In the genomic region with DNA sequence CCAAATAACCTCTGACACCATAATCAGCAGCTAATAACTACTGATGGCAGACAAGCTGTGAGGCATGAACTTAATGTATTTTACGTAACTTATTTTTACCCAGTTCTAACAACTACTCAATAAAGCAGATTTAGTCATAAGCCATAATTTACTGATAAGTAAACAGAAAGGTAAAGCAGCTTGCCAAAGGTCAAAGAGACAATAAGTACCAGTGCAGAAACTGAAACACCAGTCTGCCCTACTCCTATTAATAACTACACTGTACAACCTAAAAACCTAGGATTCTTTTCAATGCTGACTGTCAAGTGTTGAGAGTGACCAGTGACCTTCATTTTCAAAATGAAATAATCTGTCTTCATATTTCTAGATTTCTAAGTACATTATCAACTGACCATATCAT, we compare ENCODE assay signal across 1 cellular context.
TF ChIP-seq lines count a peak whose summit lies in the region.

No MANE protein-coding gene starts in this region.

TF ChIP-seq in HepG2, 621 proteins besides CTCF, POLR2A, EP300 and RAD21 (continued from another document):
- no peak for TF ChIP-seq MLXIP (CRISPR knock-in tag; IDR thresholded peaks at IDR 0.05; ENCODE audit: borderline replicate concordance)
- TF ChIP-seq PHF20 (CRISPR knock-in tag; IDR thresholded peaks at IDR 0.05): no peak
